ENCODE assay signal across 10 cellular contexts in the genomic region with DNA sequence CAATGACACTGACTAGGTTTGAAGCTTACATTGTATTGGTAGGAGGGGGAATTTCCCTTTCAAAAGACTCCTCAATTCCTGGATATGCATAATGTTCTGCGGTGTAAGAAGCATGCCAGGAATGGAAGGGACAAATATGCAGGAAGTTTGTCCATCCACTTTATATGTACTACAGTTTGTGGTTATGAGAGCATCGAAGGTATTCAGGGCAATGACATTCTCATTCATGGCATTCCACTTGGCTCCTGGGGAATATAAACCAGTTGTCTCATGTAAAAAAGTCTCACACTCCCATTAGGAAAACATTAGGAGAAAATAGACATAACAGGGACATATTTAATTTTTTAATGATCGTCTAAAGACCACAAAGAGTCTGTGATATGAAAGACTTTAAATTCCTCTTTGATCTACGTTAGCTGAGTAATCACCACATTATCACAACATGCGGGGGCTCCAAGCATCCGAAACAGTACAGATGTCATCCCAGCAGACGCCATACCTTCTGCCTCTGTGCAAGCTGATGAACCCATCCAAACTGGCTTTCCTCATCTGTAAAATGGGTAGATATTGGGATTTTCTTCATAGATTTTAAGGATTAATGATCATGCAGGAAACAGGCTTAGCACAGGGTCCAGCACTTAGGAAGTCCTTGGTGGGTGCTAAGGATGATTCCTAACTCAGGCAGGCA.
A peak's percentile ranks its signal among the peaks of the same experiment; 100 is the strongest.
DNase-seq lines count a peak whose midpoint lies in the region; ATAC-seq and TF ChIP-seq lines count a peak whose summit lies in the region.
"Had no signal": no experiment of that assay in that cellular context is flagged by ENCODE, and none has a peak within 500 bp of the region (broad histone marks: within the 10 kb centered on the region; RNA-seq: fewer than 3 reads in every experiment).

No MANE protein-coding gene starts in this region.

- H3K9me3 Mint-ChIP-seq in activated naive CD4-positive, alpha-beta T cell treated with anti-CD3 and anti-CD28 coated beads for 36 hours, result peaks cover 2% of the 10 kb centered on the region

- no peaks in the 10 kb centered on the region for H3K79me2 ChIP-seq in fibroblast of lung (ENCODE audit: control insufficient read depth, insufficient read depth, low read length)

- DNase-seq in GM04503 (ENCODE audit: low read depth), result peak; percentile 100
- DNase-seq in SJSA1 (ENCODE audit: low read depth in 1 of 2, low spot score in 2 of 2), result peak; percentile 82 to 98
- peak; percentile 64 to 100 for DNase-seq in fibroblast of lung (ENCODE audit: low read depth in 2 of 2)
- DNase-seq in activated naive CD4-positive, alpha-beta T cell treated with anti-CD3 and anti-CD28 coated beads for 36 hours, result no peak
- DNase-seq: NCI-H146 had no signal

- TF ChIP-seq CTCF in fibroblast of lung (conservative IDR thresholded peaks at IDR 0.05 in 1 of 2, IDR thresholded peaks at IDR 0.05 in 1 of 2; ENCODE audit: low read depth in 1 of 2, low read length in 2 of 2), result no peak

- H3K27me3 ChIP-seq in SJSA1 (replicated peaks) (no peaks in the 10 kb centered on the region), fibroblast of lung (ENCODE audit: control insufficient read depth, insufficient read depth, low read length) (no peaks in the 10 kb centered on the region), skeletal muscle satellite cell (ENCODE audit: control insufficient read depth, insufficient read depth, low read length) (no peaks in the 10 kb centered on the region)

- H4K20me1 ChIP-seq in fibroblast of lung (ENCODE audit: control insufficient read depth, extremely low read depth, insufficient read depth, low read length), result no peaks in the 10 kb centered on the region

- ATAC-seq in HG02678 (IDR thresholded peaks at IDR 0.05; ENCODE audit: unreplicated experiment) (no peak), GM21786 (IDR thresholded peaks at IDR 0.05; ENCODE audit: unreplicated experiment) (no peak), HG03175 (IDR thresholded peaks at IDR 0.05; ENCODE audit: unreplicated experiment) (no peak)

- H3K9ac ChIP-seq in fibroblast of lung (ENCODE audit: insufficient read depth, low read length) (no peak overlapping the region), skeletal muscle satellite cell (ENCODE audit: low read depth, low read length) (peak overlapping the region; percentile 76)

- H3K4me3 ChIP-seq in SJSA1 (no peak overlapping the region), fibroblast of lung (replicated peaks in 1 of 4; ENCODE audit: control extremely low read depth in 1 of 4, insufficient read depth in 1 of 4, low read depth in 3 of 4, low read length in 4 of 4) (no peak overlapping the region), skeletal muscle satellite cell (ENCODE audit: low read length) (no peak overlapping the region)
- H3K4me3 ChIP-seq: skin epidermis had no signal

- no peaks in the 10 kb centered on the region for H3K4me1 Mint-ChIP-seq in activated naive CD4-positive, alpha-beta T cell treated with anti-CD3 and anti-CD28 coated beads for 36 hours (ENCODE audit: low read depth)

- H3K9me3 ChIP-seq in SJSA1 (replicated peaks) (no peaks in the 10 kb centered on the region), fibroblast of lung (ENCODE audit: control insufficient read depth, insufficient read depth, low read depth, low read length) (no peaks in the 10 kb centered on the region), skeletal muscle satellite cell (replicated peaks; ENCODE audit: low read length) (no peaks in the 10 kb centered on the region)

- peak overlapping the region; percentile 93 for H3K27ac ChIP-seq in SJSA1
- peak overlapping the region; percentile 44 for H3K27ac ChIP-seq in fibroblast of lung (ENCODE audit: insufficient read depth, low read length)

- H3K36me3 Mint-ChIP-seq in activated naive CD4-positive, alpha-beta T cell treated with anti-CD3 and anti-CD28 coated beads for 36 hours (ENCODE audit: low read depth), result no peaks in the 10 kb centered on the region

- no peak overlapping the region for H2AFZ ChIP-seq in fibroblast of lung (ENCODE audit: low read length)

- no peaks in the 10 kb centered on the region for H3K27me3 Mint-ChIP-seq in activated naive CD4-positive, alpha-beta T cell treated with anti-CD3 and anti-CD28 coated beads for 36 hours (ENCODE audit: low read depth)

- H3K27ac Mint-ChIP-seq in activated naive CD4-positive, alpha-beta T cell treated with anti-CD3 and anti-CD28 coated beads for 36 hours, result no peak overlapping the region

- intact Hi-C loops in activated naive CD4-positive, alpha-beta T cell treated with anti-CD3 and anti-CD28 coated beads for 36 hours (cut with micrococcal nuclease), result no loop called here

- CTCF ChIA-PET in activated naive CD4-positive, alpha-beta T cell treated with anti-CD3 and anti-CD28 coated beads for 36 hours (lab: Charles Lee), result no interaction called here

- no peaks in the 10 kb centered on the region for H3K36me3 ChIP-seq in SJSA1
- no peaks in the 10 kb centered on the region for H3K36me3 ChIP-seq in fibroblast of lung (ENCODE audit: control insufficient read depth, insufficient read depth, low read length)
- H3K36me3 ChIP-seq in skeletal muscle satellite cell (ENCODE audit: insufficient read depth, low read length), result no peaks in the 10 kb centered on the region

- H3K4me2 ChIP-seq in fibroblast of lung (ENCODE audit: extremely low read depth, insufficient read depth, low read length) (no peak overlapping the region), skeletal muscle satellite cell (ENCODE audit: low read length) (no peak overlapping the region)

- no peak overlapping the region for H3K4me3 Mint-ChIP-seq in activated naive CD4-positive, alpha-beta T cell treated with anti-CD3 and anti-CD28 coated beads for 36 hours

- H3K4me1 ChIP-seq in SJSA1 (replicated peaks) (peaks cover 71% of the 10 kb centered on the region), fibroblast of lung (ENCODE audit: control insufficient read depth, extremely low read depth, insufficient read depth, low read length) (peaks cover 16% of the 10 kb centered on the region), skeletal muscle satellite cell (ENCODE audit: control insufficient read depth, insufficient read depth, low read length) (peaks cover 38% of the 10 kb centered on the region)
